ENCODE assay signal across 8 cellular contexts in the genomic region with DNA sequence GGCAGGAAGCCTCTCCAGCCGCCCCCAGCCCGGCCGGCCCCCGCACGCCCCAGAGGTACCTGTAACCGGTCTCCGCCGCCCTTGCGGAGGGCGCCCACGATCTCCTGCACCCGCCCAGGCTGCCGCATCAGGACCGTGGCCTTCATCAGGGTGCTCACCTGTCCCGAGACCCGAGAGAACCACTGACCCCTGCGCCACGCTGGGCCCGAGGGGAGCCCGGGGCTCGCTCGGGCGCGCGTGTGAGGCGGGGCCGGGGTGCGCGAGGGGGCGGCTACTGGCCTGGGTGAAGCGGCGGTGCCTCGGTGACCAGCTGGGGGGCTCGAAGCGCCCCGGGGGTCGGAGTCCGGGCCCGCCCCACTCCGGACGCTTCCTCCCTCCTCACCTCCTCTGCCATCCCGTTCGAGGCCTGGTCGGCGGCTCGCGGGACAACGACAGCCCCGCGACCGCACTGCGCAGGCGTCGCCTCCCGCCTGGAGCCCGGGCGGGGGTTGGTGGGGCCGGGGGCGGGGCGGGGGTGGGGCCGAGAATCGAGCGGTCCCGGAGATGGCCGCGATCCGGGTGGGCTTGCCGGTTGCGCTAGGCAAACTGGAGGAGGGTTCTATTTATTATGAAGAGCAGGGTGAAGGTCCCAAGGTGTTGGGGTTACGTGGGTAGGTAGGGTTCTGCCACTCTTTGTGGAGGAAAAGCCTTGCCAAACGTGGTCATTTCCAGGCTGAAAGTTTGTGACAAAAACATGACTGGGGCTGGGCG. TPM values are rescaled to one million over a fixed set of nuclear protein-coding genes. Genes with fewer than 3 reads are reported as not detected.
DNase-seq lines count a peak whose midpoint lies in the region; ATAC-seq and TF ChIP-seq lines count a peak whose summit lies in the region.

Gene NT5C3B (minus strand): TSS at position 433 of the 750 bp plus-strand sequence. CDS start 39 bp downstream, at position 394.

- no peak for ATAC-seq in GM21576 (IDR thresholded peaks at IDR 0.05; ENCODE audit: unreplicated experiment)

- CTCF ChIA-PET in MCF 10A (lab: Yijun Ruan, JAX) = interaction anchor here (0.7 to 1.7 kb wide), 3 partner anchors 34 to 124 kb away, joined by 5 read pairs; no protein-coding TSS in a partner anchor

- H3K27me3 Mint-ChIP-seq in MCF 10A (ENCODE audit: insufficient read depth, unreplicated experiment) = no peaks in the 10 kb centered on the region

- intact Hi-C loops in MCF 10A (cut with micrococcal nuclease) = no loop called here

- no TSS peak for BruUV-seq in MCF 10A (replicated peaks; lab: Mats Ljungman, UMichigan)

- peaks cover 9% of the 10 kb centered on the region for H3K4me1 Mint-ChIP-seq in MCF 10A (ENCODE audit: insufficient read depth, unreplicated experiment)

- H3K4me3 ChIP-seq in skeletal muscle tissue (ENCODE audit: low read length in 3 of 3) = peak within 1 kb of the TSS; percentile 78 to 80 (median 79)

- TF ChIP-seq CTCF in MCF 10A (IDR thresholded peaks at IDR 0.05; ENCODE audit: unreplicated experiment) = no peak

- peaks cover 27% of the 10 kb centered on the region for H3K36me3 Mint-ChIP-seq in MCF 10A (ENCODE audit: insufficient read depth, unreplicated experiment)

- no peak for TF ChIP-seq RAD21 in Ishikawa (IDR thresholded peaks at IDR 0.05; ENCODE audit: low read depth)

- no peak for TF ChIP-seq EP300 in Ishikawa (IDR thresholded peaks at IDR 0.05; ENCODE audit: borderline replicate concordance)

- H3K9me3 Mint-ChIP-seq in MCF 10A (ENCODE audit: unreplicated experiment) = no peaks in the 10 kb centered on the region

- no peaks in the 10 kb centered on the region for H3K27me3 ChIP-seq in skeletal muscle tissue (ENCODE audit: control insufficient read depth in 3 of 3, insufficient read depth in 3 of 3, low read length in 3 of 3)

- H3K9me3 ChIP-seq in skeletal muscle tissue (ENCODE audit: control insufficient read depth in 3 of 3, low read length in 3 of 3) = no peaks in the 10 kb centered on the region

- peak within 1 kb of the TSS; percentile 81 to 85 (median 81) for H3K9ac ChIP-seq in skeletal muscle tissue (ENCODE audit: low read depth in 1 of 3, low read length in 3 of 3)

- H3K4me1 ChIP-seq in skeletal muscle tissue (ENCODE audit: control insufficient read depth in 3 of 3, insufficient read depth in 3 of 3, low read length in 3 of 3) = peaks cover 7 to 14% (median 11%) of the 10 kb centered on the region in 3 donors

- peak within 1 kb of the TSS; percentile 75 for H3K4me3 Mint-ChIP-seq in MCF 10A (ENCODE audit: unreplicated experiment)

- DNase-seq in NCI-H446 (lab: John Stamatoyannopoulos, UW) (peak; percentile 25 to 80), NCI-H446 treated with DMSO at 0.1 percent for 48 hours (lab: John Stamatoyannopoulos, UW) (no peak), T1000 (lab: John Stamatoyannopoulos, UW) (peak; percentile 42), MCF 10A (ENCODE audit: unreplicated experiment) (peak; percentile 32), iPS-NIHi7 (ENCODE audit: extremely low spot score) (peak; percentile 93)

- peak within 1 kb of the TSS; percentile 31 for H3K27ac Mint-ChIP-seq in MCF 10A (ENCODE audit: low read depth, unreplicated experiment)

- peak within 1 kb of the TSS; percentile 36 for H3K27ac ChIP-seq in skeletal muscle tissue (ENCODE audit: low read depth, low read length)

- H3K36me3 ChIP-seq in skeletal muscle tissue (ENCODE audit: control insufficient read depth in 3 of 3, insufficient read depth in 3 of 3, low read length in 3 of 3) = peaks cover 9 to 13% (median 13%) of the 10 kb centered on the region in 3 donors

- POLR2A ChIA-PET in MCF 10A (lab: Yijun Ruan, JAX) = interaction anchor here (0.8 to 3.3 kb wide), 7 partner anchors 12 to 55 kb away, joined by 3 to 26 read pairs (median 5); partner anchors contain the start of genes KLHL11 and P3H4

TF ChIP-seq in Ishikawa, 13 proteins besides CTCF, POLR2A, EP300 and RAD21:
- no peak for TF ChIP-seq TEAD4 (IDR thresholded peaks at IDR 0.05)
- peak; percentile 31; the same call in 1 of the 2 replicates for TF ChIP-seq MAX (IDR thresholded peaks at IDR 0.05)
- TF ChIP-seq EGR1 (IDR thresholded peaks at IDR 0.05) = peak; percentile 35
- no peak for TF ChIP-seq YY1 (IDR thresholded peaks at IDR 0.05; ENCODE audit: low read depth)
- TF ChIP-seq TCF12 (IDR thresholded peaks at IDR 0.05; ENCODE audit: low read depth) = no peak
- TF ChIP-seq CREB1 (IDR thresholded peaks at IDR 0.05; ENCODE audit: low read depth) = no peak
- peak; percentile 75 for TF ChIP-seq ZBTB7A (IDR thresholded peaks at IDR 0.05; ENCODE audit: low read depth)
- no peak for TF ChIP-seq NFIC (IDR thresholded peaks at IDR 0.05)
- peak; percentile 57 for TF ChIP-seq TAF1 (IDR thresholded peaks at IDR 0.05; ENCODE audit: low read depth)
TF ChIP-seq in Ishikawa: peak in this region for 4.

RNA-seq across cellular contexts. Expression of gene NT5C3B, which starts in this region (rescaled TPM):
- total RNA-seq in MCF 10A (2022) (59.8 and 65.1 TPM in 2 replicates), skeletal muscle tissue (32.4 TPM)
